Comparison of ENCODE assay signal across 8 cellular contexts in the genomic region with DNA sequence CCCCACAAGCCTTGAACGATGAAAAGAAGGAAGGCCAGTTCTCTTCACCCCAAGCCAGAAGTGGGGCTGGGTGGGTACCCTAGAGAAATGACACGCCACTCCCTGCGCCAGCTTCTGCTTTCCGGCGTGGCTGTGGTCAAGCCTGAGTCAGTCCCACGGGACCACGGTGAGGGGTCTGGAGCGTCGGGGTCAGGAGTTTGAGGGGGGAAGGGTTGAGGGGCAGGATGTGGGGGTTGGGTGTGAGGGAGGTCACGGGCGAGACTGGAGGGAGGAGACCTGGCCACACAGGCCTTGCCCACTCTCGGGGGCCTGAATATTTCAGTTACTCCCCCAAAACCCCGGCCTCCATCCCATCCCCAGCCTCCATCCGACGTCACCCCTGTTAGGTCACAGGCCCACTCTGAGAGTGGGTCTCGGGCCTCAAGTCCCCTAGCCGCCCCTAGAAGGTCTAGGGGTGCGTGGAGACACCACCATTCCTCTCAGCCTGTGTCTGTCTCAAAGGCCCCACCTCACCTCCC. TPM values are rescaled to one million over a fixed set of nuclear protein-coding genes. Genes with fewer than 3 reads are reported as not detected.
A peak's percentile ranks its signal among the peaks of the same experiment; 100 is the strongest.
DNase-seq lines count a peak whose midpoint lies in the region; ATAC-seq and TF ChIP-seq lines count a peak whose summit lies in the region.

No MANE protein-coding gene starts in this region.

- H3K36me3 ChIP-seq in OCI-LY7 (ENCODE audit: insufficient read depth, low read length), result peaks cover 30% of the 10 kb centered on the region
- H3K36me3 ChIP-seq in psoas muscle (ENCODE audit: insufficient read depth in 1 of 2, low read depth in 1 of 2), result peaks cover 4 to 17% of the 10 kb centered on the region in 2 donors
- no peaks in the 10 kb centered on the region for H3K36me3 ChIP-seq in testis (ENCODE audit: low read depth, missing control alignments)

- peak overlapping the region; percentile 45 for H3K27ac Mint-ChIP-seq in activated CD8-positive, alpha-beta memory T cell treated with anti-CD3 and anti-CD28 coated beads, Interleukin-2, amount 10 ng/mL, durations not matched to agents 7 days and 5 days

- H3K27me3 Mint-ChIP-seq in activated CD8-positive, alpha-beta memory T cell treated with anti-CD3 and anti-CD28 coated beads, Interleukin-2, amount 10 ng/mL, durations not matched to agents 7 days and 5 days, result no peaks in the 10 kb centered on the region

- TF ChIP-seq POLR2A in testis (IDR thresholded peaks at IDR 0.05), result no peak

- no TSS peak for BruUV-seq in OCI-LY7 (replicated peaks; lab: Mats Ljungman, UMichigan)

- WGBS in psoas muscle, 3 donors, result 42 to 53% (median 52%) methylated on average over 18 of the region's 18 CpGs
- WGBS in testis, 2 donors, result 33 to 56% methylated on average over 10 to 18 of the region's 18 CpGs

- H4K20me1 ChIP-seq in OCI-LY7 (ENCODE audit: insufficient read depth, low read length), result peaks cover 6% of the 10 kb centered on the region; the same call in 1 of the 2 replicates

- in situ Hi-C loops in G401 (cut with HindIII; ENCODE audit: low sequenced_read_pairs), result no loop called here

- H3K9me2 ChIP-seq in OCI-LY7 (ENCODE audit: insufficient read depth, low read length), result no peaks in the 10 kb centered on the region

- H3K27ac ChIP-seq in OCI-LY7 (ENCODE audit: low read depth, low read length, poor library complexity, severe bottlenecking) (peak overlapping the region; percentile 93), psoas muscle (peak overlapping the region; percentile 41), testis (peak overlapping the region in 1 of 2 donors; percentile 26)

- peak overlapping the region; percentile 83 for H3K4me3 Mint-ChIP-seq in activated CD8-positive, alpha-beta memory T cell treated with anti-CD3 and anti-CD28 coated beads, Interleukin-2, amount 10 ng/mL, durations not matched to agents 7 days and 5 days

- POLR2A ChIA-PET in OCI-LY7 (lab: Charles Lee), result no interaction called here

- H3K36me3 Mint-ChIP-seq in activated CD8-positive, alpha-beta memory T cell treated with anti-CD3 and anti-CD28 coated beads, Interleukin-2, amount 10 ng/mL, durations not matched to agents 7 days and 5 days, result peaks cover 18% of the 10 kb centered on the region

- H3K9me3 ChIP-seq in OCI-LY7 (ENCODE audit: low read length) (no peaks in the 10 kb centered on the region), psoas muscle (no peaks in the 10 kb centered on the region), testis (no peaks in the 10 kb centered on the region)

- DNase-seq in activated CD8-positive, alpha-beta memory T cell treated with anti-CD3 and anti-CD28 coated beads, Interleukin-2, amount 10 ng/mL, durations not matched to agents 7 days and 5 days, result no peak
- no peak for DNase-seq in activated CD8-positive, alpha-beta memory T cell treated with anti-CD3 and anti-CD28 coated beads, Interleukin-2, amount 50 U/mL, for 48 hours
- DNase-seq in OCI-LY7 (ENCODE audit: low spot score) (peak; percentile 44), fibroblast of peridontal ligament (ENCODE audit: extremely low read depth) (peak; percentile 65), psoas muscle (peak; percentile 69 to 80), testis (no peak), G401 (ENCODE audit: low spot score) (no peak), NCI-H146 treated with DMSO at 0.1 percent for 48 hours (lab: John Stamatoyannopoulos, UW; ENCODE audit: unreplicated experiment) (no peak)

- peak overlapping the region; percentile 100 for H3K4me2 ChIP-seq in OCI-LY7 (ENCODE audit: low read length)

- no peak overlapping the region for H2AFZ ChIP-seq in OCI-LY7 (ENCODE audit: low read length)

- H3K4me1 ChIP-seq in OCI-LY7 (ENCODE audit: insufficient read depth, low read length, poor library complexity, severe bottlenecking), result peaks cover 69% of the 10 kb centered on the region
- H3K4me1 ChIP-seq in psoas muscle, result peaks cover 10% of the 10 kb centered on the region
- peaks cover 9% of the 10 kb centered on the region for H3K4me1 ChIP-seq in testis

- H3K4me1 Mint-ChIP-seq in activated CD8-positive, alpha-beta memory T cell treated with anti-CD3 and anti-CD28 coated beads, Interleukin-2, amount 10 ng/mL, durations not matched to agents 7 days and 5 days, result peaks cover 24% of the 10 kb centered on the region

- ATAC-seq in activated CD8-positive, alpha-beta memory T cell treated with anti-CD3 and anti-CD28 coated beads, Interleukin-2, amount 10 ng/mL, durations not matched to agents 7 days and 5 days, result no peak
- ATAC-seq in psoas muscle, result peak; percentile 19 to 28 (median 22)

- CTCF ChIA-PET in activated CD8-positive, alpha-beta memory T cell treated with anti-CD3 and anti-CD28 coated beads, Interleukin-2, amount 10 ng/mL, durations not matched to agents 7 days and 5 days (lab: Charles Lee), result interaction anchor here (0.9 to 3.4 kb wide), 2 partner anchors 12 to 62 kb away, joined by 6 to 31 read pairs; no protein-coding TSS in a partner anchor
- CTCF ChIA-PET in OCI-LY7 (lab: Charles Lee; ENCODE audit: unreplicated experiment), result no interaction called here

- no peaks in the 10 kb centered on the region for H3K9me3 Mint-ChIP-seq in activated CD8-positive, alpha-beta memory T cell treated with anti-CD3 and anti-CD28 coated beads, Interleukin-2, amount 10 ng/mL, durations not matched to agents 7 days and 5 days (ENCODE audit: low read depth)

- TF ChIP-seq CTCF in OCI-LY7 (conservative IDR thresholded peaks at IDR 0.05; ENCODE audit: low read length) (no peak), psoas muscle (IDR thresholded peaks at IDR 0.05) (no peak), testis (IDR thresholded peaks at IDR 0.05) (no peak)

- H3K79me2 ChIP-seq in OCI-LY7 (ENCODE audit: insufficient read depth, low read depth, low read length), result peaks cover 24% of the 10 kb centered on the region

- intact Hi-C loops in OCI-LY7 (cut with micrococcal nuclease; ENCODE audit: unreplicated experiment) (no loop called here), psoas muscle (cut with DNase I) (no loop called here), testis (cut with DNase I; ENCODE audit: low total_unique reads) (no loop called here)

- H3K4me3 ChIP-seq in OCI-LY7 (ENCODE audit: low read depth, low read length, poor library complexity, severe bottlenecking) (peak overlapping the region; percentile 88), psoas muscle (peak overlapping the region; percentile 79), testis (peak overlapping the region in 1 of 2 donors; percentile 65)

- H3K27me3 ChIP-seq in psoas muscle (ENCODE audit: insufficient read depth in 3 of 3, low read length in 2 of 3) (peaks cover 0 to 2% (median 0%) of the 10 kb centered on the region in 3 donors), testis (no peaks in the 10 kb centered on the region)

RNA-seq across cellular contexts. Expression of a gene that starts 0.5 kb away (rescaled TPM):
- total RNA-seq in activated CD8-positive, alpha-beta memory T cell treated with anti-CD3 and anti-CD28 coated beads, Interleukin-2, amount 10 ng/mL, durations not matched to agents 7 days and 5 days, result 10 to 100 TPM; 57.1 to 66.2 TPM
- 141 and 195 TPM in 2 replicates for total RNA-seq in OCI-LY7 (2014; rRNA removed; shearing (Covaris generic))
- total RNA-seq in OCI-LY7 (2022) (117 and 170 TPM in 2 replicates), psoas muscle (10 to 100 TPM in 3 of 4 donors, 1 to 10 TPM in 1; 4.3 to 21.5 (median 12.5) TPM), testis (1 to 10 TPM; 3.2 to 7.4 TPM)
- polyA plus RNA-seq in psoas muscle (10 to 100 TPM in 1 of 3 donors, 1 to 10 TPM in 2; 1.4 to 11.7 (median 4.7) TPM), testis (ENCODE audit: insufficient read depth, low read depth, low replicate concordance) (47.6 TPM)
- total RNA-seq in G401 (2014; rRNA removed; shearing (Covaris generic)), result 77.6 and 103 TPM in 2 replicates

RNA-seq across cellular contexts. Expression of a gene that starts 19.9 kb away (rescaled TPM):
- total RNA-seq in activated CD8-positive, alpha-beta memory T cell treated with anti-CD3 and anti-CD28 coated beads, Interleukin-2, amount 10 ng/mL, durations not matched to agents 7 days and 5 days, result 10 to 100 TPM in 1 of 2 experiments, 1 to 10 TPM in 1; 8.2 to 12.9 TPM
- total RNA-seq in OCI-LY7 (2014; rRNA removed; shearing (Covaris generic)), result 21.9 and 23.7 TPM in 2 replicates
- total RNA-seq in OCI-LY7 (2022) (18.1 and 22.6 TPM in 2 replicates), psoas muscle (10 to 100 TPM in 1 of 4 donors, 1 to 10 TPM in 3; 5.9 to 12.7 (median 8.4) TPM), testis (10 to 100 TPM; 15.2 to 15.8 TPM)
- polyA plus RNA-seq in psoas muscle (10 to 100 TPM; 19.9 to 23.3 (median 20.7) TPM), testis (ENCODE audit: insufficient read depth, low read depth, low replicate concordance) (11.2 TPM)
- total RNA-seq in G401 (2014; rRNA removed; shearing (Covaris generic)), result 30.4 and 67.0 TPM in 2 replicates

RNA-seq across cellular contexts. Expression of a gene that starts 20.1 kb away (rescaled TPM):
- total RNA-seq in activated CD8-positive, alpha-beta memory T cell treated with anti-CD3 and anti-CD28 coated beads, Interleukin-2, amount 10 ng/mL, durations not matched to agents 7 days and 5 days, result 10 to 100 TPM in 1 of 2 experiments, 1 to 10 TPM in 1; 8.0 to 11.2 TPM
- 1.6 and 3.2 TPM in 2 replicates for total RNA-seq in OCI-LY7 (2014; rRNA removed; shearing (Covaris generic))
- 20.5 and 30.0 TPM in 2 replicates for total RNA-seq in OCI-LY7 (2022)
- total RNA-seq in psoas muscle, result 10 to 100 TPM in 3 of 4 donors, 1 to 10 TPM in 1; 8.6 to 20.8 (median 15.0) TPM
- 1 to 10 TPM; 4.6 to 6.0 (median 4.7) TPM for polyA plus RNA-seq in psoas muscle
- total RNA-seq in testis, result 10 to 100 TPM; 87.6 to 94.3 TPM
- 21.0 TPM for polyA plus RNA-seq in testis (ENCODE audit: insufficient read depth, low read depth, low replicate concordance)
- total RNA-seq in G401 (2014; rRNA removed; shearing (Covaris generic)), result 7.9 and 31.5 TPM in 2 replicates

RNA-seq across cellular contexts. Expression of a gene that starts 30.7 kb away (rescaled TPM):
- total RNA-seq in activated CD8-positive, alpha-beta memory T cell treated with anti-CD3 and anti-CD28 coated beads, Interleukin-2, amount 10 ng/mL, durations not matched to agents 7 days and 5 days, result 1 to 10 TPM; 3.5 to 3.7 TPM
- 2.9 and 4.9 TPM in 2 replicates for total RNA-seq in OCI-LY7 (2014; rRNA removed; shearing (Covaris generic))
- total RNA-seq in OCI-LY7 (2022) (6.9 and 8.6 TPM in 2 replicates), psoas muscle (1 to 10 TPM in 2 of 4 donors, under 1 TPM in 2; 0.86 to 3.6 (median 1.5) TPM), testis (1 to 10 TPM; 2.8 to 4.6 TPM)
- polyA plus RNA-seq in psoas muscle (1 to 10 TPM in 1 of 3 donors, under 1 TPM in 2; 0.44 to 1.4 (median 0.81) TPM), testis (ENCODE audit: insufficient read depth, low read depth, low replicate concordance) (6.3 TPM)
- total RNA-seq in G401 (2014; rRNA removed; shearing (Covaris generic)), result 0.14 and 2.0 TPM in 2 replicates

RNA-seq across cellular contexts. Expression of a gene that starts 53.1 kb away (rescaled TPM):
- total RNA-seq in activated CD8-positive, alpha-beta memory T cell treated with anti-CD3 and anti-CD28 coated beads, Interleukin-2, amount 10 ng/mL, durations not matched to agents 7 days and 5 days, result under 1 TPM; 0.14 to 0.23 TPM
- not detected in 2 replicates for total RNA-seq in OCI-LY7 (2014; rRNA removed; shearing (Covaris generic))
- total RNA-seq in OCI-LY7 (2022), result 0.77 and 1.4 TPM in 2 replicates
- 1 to 10 TPM in 1 of 4 donors, under 1 TPM in 3; 0.27 to 2.5 (median 0.86) TPM for total RNA-seq in psoas muscle
- under 1 TPM; 0.43 to 0.86 (median 0.86) TPM for polyA plus RNA-seq in psoas muscle
- 10 to 100 TPM in 1 of 2 donors, 1 to 10 TPM in 1; 7.1 to 19.5 TPM for total RNA-seq in testis
- polyA plus RNA-seq in testis (ENCODE audit: insufficient read depth, low read depth, low replicate concordance), result 5.7 TPM
- total RNA-seq in G401 (2014; rRNA removed; shearing (Covaris generic)), result 11.1 and 17.0 TPM in 2 replicates

Comparison
In these comparisons a context has a peak if more than half of its experiments do, and no peak if none do; other contexts are left out.
1. DNase-seq: peak in OCI-LY7 (single experiment), fibroblast of peridontal ligament (single experiment) and psoas muscle (2 of 2); none in activated CD8-positive, alpha-beta memory T cell treated with anti-CD3 and anti-CD28 coated beads, Interleukin-2, amount 10 ng/mL, durations not matched to agents 7 days and 5 days (single experiment), activated CD8-positive, alpha-beta memory T cell treated with anti-CD3 and anti-CD28 coated beads, Interleukin-2, amount 50 U/mL, for 48 hours (single experiment), testis (single experiment), G401 (single experiment) and NCI-H146 treated with DMSO at 0.1 percent for 48 hours (single experiment).